ENCODE assay signal across 8 cellular contexts in the genomic region with DNA sequence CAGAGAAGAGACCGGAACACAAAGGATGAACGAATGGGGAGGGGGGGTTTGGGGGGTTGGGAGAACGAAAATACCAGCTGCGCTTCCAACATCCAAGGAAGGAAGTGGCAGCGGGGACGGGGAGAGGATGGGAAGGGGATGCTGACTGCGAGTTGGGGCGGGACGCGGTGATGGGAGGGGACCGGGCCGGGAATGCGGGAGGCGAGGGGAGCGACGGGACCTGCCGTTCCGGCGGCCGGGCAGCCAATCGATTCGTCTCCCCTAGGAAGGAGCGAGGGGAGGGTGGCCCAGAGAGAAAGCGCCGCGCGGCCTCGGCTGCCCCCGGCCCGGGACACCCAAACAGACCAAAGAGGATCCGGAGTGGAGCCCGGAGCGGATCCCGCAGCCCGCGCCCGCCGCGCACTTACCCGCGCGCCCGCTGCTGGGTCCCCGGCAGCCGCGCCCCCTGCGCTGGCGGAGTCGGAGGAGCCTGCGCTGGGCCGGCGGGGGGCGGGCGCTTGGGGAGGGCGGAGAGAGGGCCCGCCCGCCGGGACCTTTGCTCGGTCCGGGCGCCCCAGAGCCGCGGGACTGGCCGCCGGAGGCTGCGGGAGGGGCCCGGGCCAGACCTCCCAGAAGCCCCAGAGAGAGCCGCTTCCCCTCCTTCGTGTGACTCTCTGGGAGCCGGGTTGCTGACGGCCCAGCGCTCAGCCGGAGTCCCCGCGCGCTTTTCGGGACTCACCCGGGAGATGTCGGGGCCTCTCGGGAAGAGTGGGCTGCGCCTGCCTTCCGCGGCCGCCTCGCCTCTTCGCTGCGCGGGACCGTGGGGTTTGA. TPM values are rescaled to one million over a fixed set of nuclear protein-coding genes. Genes with fewer than 3 reads are reported as not detected.
DNase-seq lines count a peak whose midpoint lies in the region; ATAC-seq, FAIRE-seq and TF ChIP-seq lines count a peak whose summit lies in the region.

Gene GSDME (minus strand): TSS at position 476 of the 810 bp plus-strand sequence. CDS start 7,690 bp downstream, outside the sequence.

- no peaks in the 10 kb centered on the region for H3K9me3 Mint-ChIP-seq in GM23338
- no peaks in the 10 kb centered on the region for H3K9me3 Mint-ChIP-seq in activated CD8-positive, alpha-beta memory T cell treated with anti-CD3 and anti-CD28 coated beads, Interleukin-2, amount 10 ng/mL, durations not matched to agents 7 days and 5 days (ENCODE audit: low read depth)
- no peaks in the 10 kb centered on the region for H3K9me3 Mint-ChIP-seq in mesothelial cell of epicardium

- H3K27ac Mint-ChIP-seq in GM23338 (no peak within 1 kb of the TSS), mesothelial cell of epicardium (peak within 1 kb of the TSS; percentile 80)
- no peak within 1 kb of the TSS for H3K27ac Mint-ChIP-seq in activated CD8-positive, alpha-beta memory T cell treated with anti-CD3 and anti-CD28 coated beads, Interleukin-2, amount 10 ng/mL, durations not matched to agents 7 days and 5 days

- H3K36me3 Mint-ChIP-seq in GM23338 (ENCODE audit: low read depth) (no peaks in the 10 kb centered on the region; the same call in 2 of the 3 replicates), mesothelial cell of epicardium (no peaks in the 10 kb centered on the region)
- H3K36me3 Mint-ChIP-seq in activated CD8-positive, alpha-beta memory T cell treated with anti-CD3 and anti-CD28 coated beads, Interleukin-2, amount 10 ng/mL, durations not matched to agents 7 days and 5 days = no peaks in the 10 kb centered on the region

- H3K27me3 Mint-ChIP-seq in GM23338 (ENCODE audit: insufficient read depth, low read depth, poor library complexity) (peaks cover 29% of the 10 kb centered on the region), mesothelial cell of epicardium (ENCODE audit: low read depth) (peaks cover 50% of the 10 kb centered on the region)
- H3K27me3 Mint-ChIP-seq in activated CD8-positive, alpha-beta memory T cell treated with anti-CD3 and anti-CD28 coated beads, Interleukin-2, amount 10 ng/mL, durations not matched to agents 7 days and 5 days = peaks cover 81% of the 10 kb centered on the region

- TF ChIP-seq POLR2A in GM12891 (IDR thresholded peaks at IDR 0.05; ENCODE audit: low read depth, low read length) = no peak

- H3K36me3 ChIP-seq in GM23338 (ENCODE audit: insufficient read depth) = no peaks in the 10 kb centered on the region

- peak within 1 kb of the TSS; percentile 85 for H3K4me3 Mint-ChIP-seq in GM23338
- peak within 1 kb of the TSS; percentile 65 for H3K4me3 Mint-ChIP-seq in activated CD8-positive, alpha-beta memory T cell treated with anti-CD3 and anti-CD28 coated beads, Interleukin-2, amount 10 ng/mL, durations not matched to agents 7 days and 5 days
- peak within 1 kb of the TSS; percentile 87 for H3K4me3 Mint-ChIP-seq in mesothelial cell of epicardium

- H3K27me3 ChIP-seq in GM23338 (ENCODE audit: insufficient read depth) = peaks cover 48% of the 10 kb centered on the region

- peak within 1 kb of the TSS; percentile 95 for H3K4me2 ChIP-seq in GM23338

- no peak for TF ChIP-seq CTCF in GM23338 (conservative IDR thresholded peaks at IDR 0.05; ENCODE audit: low read depth in 2 of 2)
- no peak for TF ChIP-seq CTCF in epithelial cell of proximal tubule (conservative IDR thresholded peaks at IDR 0.05; ENCODE audit: low read depth, low read length)
- no peak for TF ChIP-seq CTCF in mesothelial cell of epicardium (IDR thresholded peaks at IDR 0.05; ENCODE audit: unreplicated experiment)
- TF ChIP-seq CTCF in subcutaneous adipose tissue (IDR thresholded peaks at IDR 0.05; ENCODE audit: low read depth) = no peak

- CTCF ChIA-PET in activated CD8-positive, alpha-beta memory T cell treated with anti-CD3 and anti-CD28 coated beads, Interleukin-2, amount 10 ng/mL, durations not matched to agents 7 days and 5 days (lab: Charles Lee) = interaction anchor here (0.5 to 1.3 kb wide), 4 partner anchors 12 to 337 kb away, joined by 3 to 4 read pairs (median 3); no protein-coding TSS in a partner anchor

- H3K27ac ChIP-seq in GM23338 (ENCODE audit: low read depth) = no peak within 1 kb of the TSS

- no peaks in the 10 kb centered on the region for H3K9me2 ChIP-seq in GM23338 (ENCODE audit: insufficient read depth)

- peak within 1 kb of the TSS; percentile 99 for H2AFZ ChIP-seq in GM23338

- ATAC-seq in GM23338 = peak; percentile 82
- ATAC-seq in activated CD8-positive, alpha-beta memory T cell treated with anti-CD3 and anti-CD28 coated beads, Interleukin-2, amount 10 ng/mL, durations not matched to agents 7 days and 5 days = peak; percentile 81

- peaks cover 20% of the 10 kb centered on the region for H3K4me1 Mint-ChIP-seq in GM23338
- H3K4me1 Mint-ChIP-seq in activated CD8-positive, alpha-beta memory T cell treated with anti-CD3 and anti-CD28 coated beads, Interleukin-2, amount 10 ng/mL, durations not matched to agents 7 days and 5 days = peaks cover 22% of the 10 kb centered on the region
- H3K4me1 Mint-ChIP-seq in mesothelial cell of epicardium = peaks cover 11% of the 10 kb centered on the region

- peak; percentile 71 for FAIRE-seq in GM12891 (lab: Jason Lieb, UNC)

- peak; percentile 62 for DNase-seq in GM12891 (ENCODE audit: insufficient read length, low spot score)
- DNase-seq in GM23338 (ENCODE audit: low spot score) = peak; percentile 84
- peak; percentile 77 for DNase-seq in M059J (ENCODE audit: low read depth)
- no peak for DNase-seq in activated CD8-positive, alpha-beta memory T cell treated with anti-CD3 and anti-CD28 coated beads, Interleukin-2, amount 10 ng/mL, durations not matched to agents 7 days and 5 days
- DNase-seq in epithelial cell of proximal tubule (ENCODE audit: low read depth) = no peak
- DNase-seq in mesothelial cell of epicardium (ENCODE audit: low spot score in 2 of 2, unreplicated experiment in 2 of 2) = peak in 1 of 2 experiments; percentile 67
- no peak for DNase-seq in NCI-H2029 treated with DMSO at 0.1 percent for 48 hours (lab: John Stamatoyannopoulos, UW)

- H3K4me1 ChIP-seq in GM23338 (ENCODE audit: insufficient read depth) = peaks cover 24% of the 10 kb centered on the region; the same call in 1 of the 2 replicates

- 0 out of 2 replicates have a peak, but pooled peaks cover 10% of the 10 kb centered on the region for H3F3A ChIP-seq in GM23338 (replicated peaks; ENCODE audit: low read depth)

- H3K4me3 ChIP-seq in GM23338 (peak within 1 kb of the TSS; percentile 72), epithelial cell of proximal tubule (ENCODE audit: low read depth, low read length) (peak within 1 kb of the TSS; percentile 72)

- H3K79me2 ChIP-seq in GM23338 (replicated peaks; ENCODE audit: insufficient read depth) = no peaks in the 10 kb centered on the region

- no peaks in the 10 kb centered on the region for H4K20me1 ChIP-seq in GM23338 (replicated peaks; ENCODE audit: insufficient read depth)

TF ChIP-seq in GM12891, 5 proteins besides CTCF, POLR2A, EP300 and RAD21:
- TF ChIP-seq SPI1 (IDR thresholded peaks at IDR 0.05; ENCODE audit: low read depth, low read length) (no peak), POLR2AphosphoS5 (IDR thresholded peaks at IDR 0.05; ENCODE audit: low read depth, low read length) (peak; percentile 31; the same call in 1 of the 2 replicates), PAX5 (IDR thresholded peaks at IDR 0.05; ENCODE audit: insufficient read depth, low read length, severe bottlenecking) (no peak), POU2F2 (IDR thresholded peaks at IDR 0.05; ENCODE audit: low read depth, low read length) (no peak), TAF1 (IDR thresholded peaks at IDR 0.05; ENCODE audit: low read depth, low read length) (0 out of 2 replicates have a peak, but pooled peaks have one; percentile 21)

TF ChIP-seq in GM23338, 12 proteins besides CTCF, POLR2A, EP300 and RAD21:
- TF ChIP-seq ZNF331 (CRISPR knock-in tag; IDR thresholded peaks at IDR 0.05; ENCODE audit: low read depth) = no peak
- TF ChIP-seq CREB1 (CRISPR knock-in tag; IDR thresholded peaks at IDR 0.05; ENCODE audit: low read depth) = no peak
- peak; percentile 53 for TF ChIP-seq POLR2AphosphoS5 (IDR thresholded peaks at IDR 0.05; ENCODE audit: low read depth)

RNA-seq across cellular contexts. Expression of gene GSDME, which starts in this region (rescaled TPM):
- 122 TPM for polyA plus RNA-seq in GM12891 (2012; ENCODE audit: low read depth, missing spikeins)
- total RNA-seq in GM23338 (2014; rRNA removed; shearing (Covaris generic)) = 8.3 and 9.7 TPM in 2 replicates
- 7.3 and 8.5 TPM in 2 replicates for polyA plus RNA-seq in GM23338 (2016; fragmentation: Nextera tagmentation; extraction: Ambion mirVana)
- total RNA-seq in M059J (2014; rRNA removed; shearing (Covaris generic)) = 17.4 and 24.8 TPM in 2 replicates
- total RNA-seq in activated CD8-positive, alpha-beta memory T cell treated with anti-CD3 and anti-CD28 coated beads, Interleukin-2, amount 10 ng/mL, durations not matched to agents 7 days and 5 days = 1 to 10 TPM in 1 of 2 experiments, under 1 TPM in 1; 0.96 to 4.5 TPM
- total RNA-seq in epithelial cell of proximal tubule = 42.8 and 73.6 TPM in 2 replicates
- total RNA-seq in mesothelial cell of epicardium = 9.3 to 10.2 TPM (median 9.8 TPM) in 3 replicates
- total RNA-seq in subcutaneous adipose tissue = 10 to 100 TPM in 3 of 4 donors, 1 to 10 TPM in 1; 9.0 to 44.0 (median 14.3) TPM

Comparison
In these comparisons a context has a peak if more than half of its experiments do, and no peak if none do; other contexts are left out.
1. DNase-seq: peak in GM12891 (single experiment), GM23338 (single experiment) and M059J (single experiment); none in activated CD8-positive, alpha-beta memory T cell treated with anti-CD3 and anti-CD28 coated beads, Interleukin-2, amount 10 ng/mL, durations not matched to agents 7 days and 5 days (single experiment), epithelial cell of proximal tubule (single experiment) and NCI-H2029 treated with DMSO at 0.1 percent for 48 hours (single experiment).
2. Peak in every context shown above with its lines, with median percentiles within 50 percentile points of each other: H3K4me3 Mint-ChIP-seq.